22 cellular contexts compared by ENCODE assay signal in genomic region chr7:34825221-34825620, GRCh38.
A peak's percentile ranks its signal among the peaks of the same experiment; 100 is the strongest.
DNase-seq lines count a peak whose midpoint lies in the region; ATAC-seq, FAIRE-seq and TF ChIP-seq lines count a peak whose summit lies in the region.
"Had no signal": no experiment of that assay in that cellular context is flagged by ENCODE, and none has a peak within 500 bp of the region (broad histone marks: within the 10 kb centered on the region; RNA-seq: fewer than 3 reads in every experiment).

No MANE protein-coding gene starts in this region.

- no peaks in the 10 kb centered on the region for H4K20me1 ChIP-seq in neural progenitor cell (ENCODE audit: low read depth)
- H4K20me1 ChIP-seq: BLaER1 had no signal

- no peaks in the 10 kb centered on the region for H3K9me3 Mint-ChIP-seq in activated naive CD8-positive, alpha-beta T cell treated with anti-CD3 and anti-CD28 coated beads, Interleukin-2, amount 50 U/mL, for 24 hours
- no peaks in the 10 kb centered on the region for H3K9me3 Mint-ChIP-seq in activated naive CD8-positive, alpha-beta T cell treated with anti-CD3 and anti-CD28 coated beads for 36 hours
- H3K9me3 Mint-ChIP-seq in neural progenitor cell: no peaks in the 10 kb centered on the region
- H3K9me3 Mint-ChIP-seq: CD4-positive, CD25-positive, alpha-beta regulatory T cell had no signal

- H3K27me3 ChIP-seq in neural progenitor cell: no peaks in the 10 kb centered on the region
- H3K27me3 ChIP-seq: BLaER1 had no signal

- H3K36me3 Mint-ChIP-seq in activated naive CD8-positive, alpha-beta T cell treated with anti-CD3 and anti-CD28 coated beads, Interleukin-2, amount 50 U/mL, for 24 hours (ENCODE audit: low read depth): no peaks in the 10 kb centered on the region
- H3K36me3 Mint-ChIP-seq in activated naive CD8-positive, alpha-beta T cell treated with anti-CD3 and anti-CD28 coated beads for 36 hours: no peaks in the 10 kb centered on the region
- no peaks in the 10 kb centered on the region for H3K36me3 Mint-ChIP-seq in neural progenitor cell
- H3K36me3 Mint-ChIP-seq: CD4-positive, CD25-positive, alpha-beta regulatory T cell had no signal

- TF ChIP-seq CTCF in epithelial cell of esophagus (IDR thresholded peaks at IDR 0.05; ENCODE audit: insufficient read depth, low read depth, low read length, missing control alignments) (no peak), neural progenitor cell (IDR thresholded peaks at IDR 0.05) (no peak)

- no peaks in the 10 kb centered on the region for H3K4me1 Mint-ChIP-seq in activated naive CD8-positive, alpha-beta T cell treated with anti-CD3 and anti-CD28 coated beads, Interleukin-2, amount 50 U/mL, for 24 hours
- H3K4me1 Mint-ChIP-seq in activated naive CD8-positive, alpha-beta T cell treated with anti-CD3 and anti-CD28 coated beads for 36 hours: no peaks in the 10 kb centered on the region
- peaks cover 11% of the 10 kb centered on the region for H3K4me1 Mint-ChIP-seq in neural progenitor cell

- no peaks in the 10 kb centered on the region for H3F3A ChIP-seq in neural progenitor cell (ENCODE audit: low read depth)

- no peaks in the 10 kb centered on the region for H3K36me3 ChIP-seq in neural progenitor cell
- H3K36me3 ChIP-seq: BLaER1 had no signal

- peak; percentile 62 for FAIRE-seq in urothelium cell line (lab: Jason Lieb, UNC)
- FAIRE-seq: GM18507 had no signal

- H3K27ac ChIP-seq in neural progenitor cell: no peak overlapping the region
- H3K27ac ChIP-seq: BLaER1, RWPE1 had no signal

- no peak overlapping the region for H3K27ac Mint-ChIP-seq in activated naive CD8-positive, alpha-beta T cell treated with anti-CD3 and anti-CD28 coated beads, Interleukin-2, amount 50 U/mL, for 24 hours
- no peak overlapping the region for H3K27ac Mint-ChIP-seq in activated naive CD8-positive, alpha-beta T cell treated with anti-CD3 and anti-CD28 coated beads for 36 hours
- peak overlapping the region; percentile 48 for H3K27ac Mint-ChIP-seq in neural progenitor cell

- no peak overlapping the region for H3K4me2 ChIP-seq in neural progenitor cell
- H3K4me2 ChIP-seq: BLaER1 had no signal

- no peaks in the 10 kb centered on the region for H3K9me3 ChIP-seq in neural progenitor cell (ENCODE audit: low read depth)
- H3K9me3 ChIP-seq: BLaER1 had no signal

- H3K27me3 Mint-ChIP-seq in activated naive CD8-positive, alpha-beta T cell treated with anti-CD3 and anti-CD28 coated beads, Interleukin-2, amount 50 U/mL, for 24 hours: peaks cover 5% of the 10 kb centered on the region
- H3K27me3 Mint-ChIP-seq in activated naive CD8-positive, alpha-beta T cell treated with anti-CD3 and anti-CD28 coated beads for 36 hours: peaks cover 2% of the 10 kb centered on the region
- no peaks in the 10 kb centered on the region for H3K27me3 Mint-ChIP-seq in neural progenitor cell (ENCODE audit: insufficient read depth, low read depth)

- no peaks in the 10 kb centered on the region for H3K79me2 ChIP-seq in neural progenitor cell (ENCODE audit: low read depth)

- H3K4me3 ChIP-seq in epithelial cell of esophagus (ENCODE audit: low read length): no peak overlapping the region
- H3K4me3 ChIP-seq in neural progenitor cell: no peak overlapping the region
- H3K4me3 ChIP-seq: BLaER1 had no signal

- peak; percentile 28 for ATAC-seq in activated naive CD8-positive, alpha-beta T cell treated with anti-CD3 and anti-CD28 coated beads, Interleukin-2, amount 50 U/mL, for 24 hours
- no peak for ATAC-seq in HG02571 (IDR thresholded peaks at IDR 0.05; ENCODE audit: unreplicated experiment)
- ATAC-seq in HG02981 (IDR thresholded peaks at IDR 0.05; ENCODE audit: unreplicated experiment): no peak

- no peak overlapping the region for H2AFZ ChIP-seq in neural progenitor cell (replicated peaks)

- no peaks in the 10 kb centered on the region for H3K4me1 ChIP-seq in neural progenitor cell

- no peak overlapping the region for H3K9ac ChIP-seq in neural progenitor cell
- H3K9ac ChIP-seq: BLaER1 had no signal

- no peak for DNase-seq in activated naive CD8-positive, alpha-beta T cell treated with anti-CD3 and anti-CD28 coated beads, Interleukin-2, amount 50 U/mL, for 24 hours
- DNase-seq in activated naive CD8-positive, alpha-beta T cell treated with anti-CD3 and anti-CD28 coated beads for 36 hours: no peak
- peak; percentile 56 for DNase-seq in epithelial cell of esophagus (ENCODE audit: low read depth)
- no peak for DNase-seq in neural progenitor cell (ENCODE audit: low spot score)
- DNase-seq in urothelium cell line (ENCODE audit: low spot score): no peak
- no peak for DNase-seq in NOMO-1 (lab: John Stamatoyannopoulos, UW; ENCODE audit: unreplicated experiment in 2 of 2)
- DNase-seq: 8988T; CD4-positive, CD25-positive, alpha-beta regulatory T cell; DMS153; H7; Kasumi-1; NCI-H1092 treated with DMSO at 0.1 percent for 48 hours; NCI-H1436 treated with DMSO at 0.1 percent for 48 hours; NCI-H1930; NCI-H446; NCI-H524 treated with DMSO at 0.1 percent for 48 hours; SHP77 treated with DMSO at 0.1 percent for 48 hours had no signal

- no peak overlapping the region for H3K4me3 Mint-ChIP-seq in activated naive CD8-positive, alpha-beta T cell treated with anti-CD3 and anti-CD28 coated beads, Interleukin-2, amount 50 U/mL, for 24 hours
- no peak overlapping the region for H3K4me3 Mint-ChIP-seq in activated naive CD8-positive, alpha-beta T cell treated with anti-CD3 and anti-CD28 coated beads for 36 hours
- H3K4me3 Mint-ChIP-seq in neural progenitor cell: no peak overlapping the region
- H3K4me3 Mint-ChIP-seq: CD4-positive, CD25-positive, alpha-beta regulatory T cell had no signal
